ENCODE assay signal across 12 cellular contexts in genomic region chr14:73774244-73774575, GRCh38.
DNase-seq lines count a peak whose midpoint lies in the region; ATAC-seq and TF ChIP-seq lines count a peak whose summit lies in the region.
"Had no signal": no experiment of that assay in that cellular context is flagged by ENCODE, and none has a peak within 500 bp of the region (broad histone marks: within the 10 kb centered on the region; RNA-seq: fewer than 3 reads in every experiment).

No MANE protein-coding gene starts in this region.

- peaks cover 60% of the 10 kb centered on the region for H3K4me1 Mint-ChIP-seq in T-helper 17 cell
- peaks cover 48% of the 10 kb centered on the region for H3K4me1 Mint-ChIP-seq in mesothelial cell of epicardium

- H3K27me3 ChIP-seq in breast epithelium, result no peaks in the 10 kb centered on the region
- no peaks in the 10 kb centered on the region for H3K27me3 ChIP-seq in mammary epithelial cell (ENCODE audit: insufficient read depth, low read length)
- no peaks in the 10 kb centered on the region for H3K27me3 ChIP-seq in transverse colon
- H3K27me3 ChIP-seq in foreskin keratinocyte, result no peaks in the 10 kb centered on the region
- no peaks in the 10 kb centered on the region for H3K27me3 ChIP-seq in smooth muscle cell (ENCODE audit: low read depth)
- H3K27me3 ChIP-seq: vagina had no signal

- H3K9me3 Mint-ChIP-seq in mesothelial cell of epicardium, result no peaks in the 10 kb centered on the region
- H3K9me3 Mint-ChIP-seq: brain had no signal

- H3K4me3 Mint-ChIP-seq in T-helper 17 cell (no peak overlapping the region), mesothelial cell of epicardium (no peak overlapping the region)
- H3K4me3 Mint-ChIP-seq: brain had no signal

- H3F3A ChIP-seq in smooth muscle cell (ENCODE audit: low read depth), result peaks cover 10% of the 10 kb centered on the region

- H3K4me3 ChIP-seq in breast epithelium, result no peak overlapping the region
- H3K4me3 ChIP-seq in mammary epithelial cell (replicated peaks in 1 of 3; ENCODE audit: insufficient read depth in 1 of 3, low read depth in 2 of 3, low read length in 3 of 3), result no peak overlapping the region
- H3K4me3 ChIP-seq in transverse colon, result no peak overlapping the region
- no peak overlapping the region for H3K4me3 ChIP-seq in smooth muscle cell
- H3K4me3 ChIP-seq: vagina had no signal

- 82% methylated on average over 3 of the region's 3 CpGs for WGBS in mammary epithelial cell (ENCODE audit: low coverage, missing lambda C conversion rate)
- 40 to 45% methylated on average over 1 to 3 of the region's 3 CpGs for WGBS in transverse colon (ENCODE audit: low coverage in 1 of 2), 2 donors
- WGBS in smooth muscle cell (ENCODE audit: low lambda C conversion rate), result 61% methylated on average over 3 of the region's 3 CpGs

- CTCF ChIA-PET in mammary epithelial cell (lab: Charles Lee; ENCODE audit: low non-redundant PET), result interaction anchor here (0.5 kb wide), 1 partner anchor 21 kb away, joined by 4 read pairs; no protein-coding TSS in a partner anchor

- H3K4me2 ChIP-seq in mammary epithelial cell (ENCODE audit: insufficient read depth, low read depth, low read length), result no peak overlapping the region
- H3K4me2 ChIP-seq in smooth muscle cell, result no peak overlapping the region

- no peak for TF ChIP-seq POLR2A in breast epithelium (IDR thresholded peaks at IDR 0.05)
- TF ChIP-seq POLR2A in transverse colon (IDR thresholded peaks at IDR 0.05), result no peak

- no TSS peak for BruUV-seq in mammary epithelial cell (replicated peaks; lab: Mats Ljungman, UMichigan)

- in situ Hi-C loops in mammary epithelial cell (cut with MboI; ENCODE audit: low sequenced_read_pairs in 2 of 2) (no loop called here), transverse colon (cut with MboI; ENCODE audit: low pct_ligation_motif_present in 1 of 4, low pct_unique_long_range_greater_than_20kb in 1 of 4, low sequenced_read_pairs in 3 of 4) (no loop called here)

- H3K9ac ChIP-seq in mammary epithelial cell (ENCODE audit: insufficient read depth, low read length), result no peak overlapping the region
- no peak overlapping the region for H3K9ac ChIP-seq in smooth muscle cell (ENCODE audit: low read depth)

- H3K27ac ChIP-seq in breast epithelium (peak overlapping the region; percentile 52 to 65), mammary epithelial cell (ENCODE audit: insufficient read depth, low read depth, low read length) (no peak overlapping the region), transverse colon (peak overlapping the region; percentile 32 to 73 (median 58)), foreskin keratinocyte (no peak overlapping the region), smooth muscle cell (ENCODE audit: low read depth) (no peak overlapping the region)

- H4K20me1 ChIP-seq in mammary epithelial cell (ENCODE audit: insufficient read depth, low read length) (no peaks in the 10 kb centered on the region), smooth muscle cell (ENCODE audit: low read depth) (peaks cover 100% of the 10 kb centered on the region)

- H2AFZ ChIP-seq in mammary epithelial cell (ENCODE audit: low read depth, low read length), result no peak overlapping the region
- H2AFZ ChIP-seq in smooth muscle cell (ENCODE audit: low read depth), result no peak overlapping the region

- no peak for TF ChIP-seq EP300 in transverse colon (IDR thresholded peaks at IDR 0.05; ENCODE audit: low read depth)

- H3K27ac Mint-ChIP-seq in T-helper 17 cell (peak overlapping the region; percentile 92), mesothelial cell of epicardium (peak overlapping the region; percentile 71)

- intact Hi-C loops in breast epithelium (cut with DNase I; ENCODE audit: low total_unique reads), result no loop called here
- intact Hi-C loops in mammary epithelial cell (cut with micrococcal nuclease), result no loop called here
- intact Hi-C loops in transverse colon (cut with DNase I; ENCODE audit: low total_unique reads), result no loop called here

- TF ChIP-seq CTCF in breast epithelium (IDR thresholded peaks at IDR 0.05), result no peak
- no peak for TF ChIP-seq CTCF in mammary epithelial cell (conservative IDR thresholded peaks at IDR 0.05 in 1 of 2, IDR thresholded peaks at IDR 0.05 in 1 of 2; ENCODE audit: extremely low read depth in 1 of 2, insufficient read depth in 1 of 2, low read depth in 1 of 2, low read length in 2 of 2)
- no peak for TF ChIP-seq CTCF in mesothelial cell of epicardium (IDR thresholded peaks at IDR 0.05; ENCODE audit: unreplicated experiment)
- no peak for TF ChIP-seq CTCF in transverse colon (IDR thresholded peaks at IDR 0.05)
- no peak for TF ChIP-seq CTCF in foreskin keratinocyte (conservative IDR thresholded peaks at IDR 0.05)
- no peak for TF ChIP-seq CTCF in smooth muscle cell (IDR thresholded peaks at IDR 0.05; ENCODE audit: borderline replicate concordance, insufficient read depth, poor library complexity, severe bottlenecking)

- no peak for ATAC-seq in T-helper 17 cell
- ATAC-seq in foreskin keratinocyte, result no peak

- H3K79me2 ChIP-seq in mammary epithelial cell (ENCODE audit: insufficient read depth, low read length) (peaks cover 85% of the 10 kb centered on the region), smooth muscle cell (ENCODE audit: low read depth) (peaks cover 90% of the 10 kb centered on the region)

- H3K4me1 ChIP-seq in breast epithelium, result peaks cover 4 to 29% of the 10 kb centered on the region in 2 donors
- peaks cover 20% of the 10 kb centered on the region for H3K4me1 ChIP-seq in mammary epithelial cell (ENCODE audit: insufficient read depth, low read length)
- peaks cover 34 to 84% (median 55%) of the 10 kb centered on the region in 4 donors for H3K4me1 ChIP-seq in transverse colon
- peaks cover 23% of the 10 kb centered on the region for H3K4me1 ChIP-seq in foreskin keratinocyte
- peaks cover 11% of the 10 kb centered on the region for H3K4me1 ChIP-seq in smooth muscle cell (ENCODE audit: low read depth)

- no peaks in the 10 kb centered on the region for H3K27me3 Mint-ChIP-seq in T-helper 17 cell
- no peaks in the 10 kb centered on the region for H3K27me3 Mint-ChIP-seq in mesothelial cell of epicardium (ENCODE audit: low read depth)

- H3K9me3 ChIP-seq in breast epithelium, result no peaks in the 10 kb centered on the region
- no peaks in the 10 kb centered on the region for H3K9me3 ChIP-seq in mammary epithelial cell (replicated peaks; ENCODE audit: insufficient read depth, low read length)
- no peaks in the 10 kb centered on the region for H3K9me3 ChIP-seq in T-helper 17 cell (ENCODE audit: control insufficient read depth, low read length, poor library complexity, severe bottlenecking)
- no peaks in the 10 kb centered on the region for H3K9me3 ChIP-seq in transverse colon
- no peaks in the 10 kb centered on the region for H3K9me3 ChIP-seq in smooth muscle cell (replicated peaks; ENCODE audit: low read depth)
- H3K9me3 ChIP-seq: vagina had no signal

- dilution Hi-C loops in mammary epithelial cell (cut with HindIII; ENCODE audit: low sequenced_read_pairs), result no loop called here

- H3K36me3 Mint-ChIP-seq in T-helper 17 cell (ENCODE audit: low read depth), result peaks cover 2% of the 10 kb centered on the region
- peaks cover 2% of the 10 kb centered on the region for H3K36me3 Mint-ChIP-seq in mesothelial cell of epicardium

- DNase-seq in breast epithelium (ENCODE audit: low spot score in 2 of 2) (no peak), mammary epithelial cell (no peak), T-helper 17 cell (no peak), mesothelial cell of epicardium (ENCODE audit: low spot score in 2 of 2, unreplicated experiment in 2 of 2) (no peak), transverse colon (no peak), COR-L47 (lab: John Stamatoyannopoulos, UW) (no peak), foreskin keratinocyte (no peak), smooth muscle cell (lab: John Stamatoyannopoulos, UW; ENCODE audit: unreplicated experiment) (no peak)
- DNase-seq: hippocampal formation, NCI-H146 had no signal

- H3K36me3 ChIP-seq in breast epithelium (no peaks in the 10 kb centered on the region), mammary epithelial cell (ENCODE audit: insufficient read depth, low read length) (no peaks in the 10 kb centered on the region), transverse colon (no peaks in the 10 kb centered on the region), smooth muscle cell (ENCODE audit: low read depth) (no peaks in the 10 kb centered on the region)
- H3K36me3 ChIP-seq: vagina had no signal

Comparison
In these comparisons a context has a peak if more than half of its experiments do, and no peak if none do; other contexts are left out.
1. H3K27ac ChIP-seq: peak in breast epithelium (2 of 2) and transverse colon (4 of 4); none in mammary epithelial cell (single experiment), foreskin keratinocyte (single experiment) and smooth muscle cell (single experiment).